ENCODE assay signal across 9 cellular contexts in genomic region chrX:13087322-13088154, GRCh38. TPM values are rescaled to one million over a fixed set of nuclear protein-coding genes. Genes with fewer than 3 reads are reported as not detected.
DNase-seq lines count a peak whose midpoint lies in the region; ATAC-seq and TF ChIP-seq lines count a peak whose summit lies in the region.
"Had no signal": no experiment of that assay in that cellular context is flagged by ENCODE, and none has a peak within 500 bp of the region (broad histone marks: within the 10 kb centered on the region; RNA-seq: fewer than 3 reads in every experiment).

No MANE protein-coding gene starts in this region.

- TF ChIP-seq EP300 in esophagus muscularis mucosa (IDR thresholded peaks at IDR 0.05): no peak

- H3K27ac ChIP-seq in esophagus muscularis mucosa (replicated peaks in 1 of 4): no peak overlapping the region

- no peaks in the 10 kb centered on the region for H3K9me3 ChIP-seq in esophagus muscularis mucosa

- H3K4me3 ChIP-seq in esophagus muscularis mucosa: no peak overlapping the region

- peak overlapping the region; percentile 82 for H3K4me3 Mint-ChIP-seq in activated naive CD8-positive, alpha-beta T cell treated with anti-CD3 and anti-CD28 coated beads for 36 hours

- no peak for TF ChIP-seq POLR2A in esophagus muscularis mucosa (IDR thresholded peaks at IDR 0.05; ENCODE audit: low read depth)

- ATAC-seq in GM18873 (IDR thresholded peaks at IDR 0.05; ENCODE audit: low FRiP score, unreplicated experiment) (peak; percentile 77), HG02981 (IDR thresholded peaks at IDR 0.05; ENCODE audit: unreplicated experiment) (peak; percentile 57)

- peaks cover 4% of the 10 kb centered on the region for H3K36me3 Mint-ChIP-seq in activated naive CD8-positive, alpha-beta T cell treated with anti-CD3 and anti-CD28 coated beads for 36 hours

- H3K4me1 ChIP-seq in esophagus muscularis mucosa: peaks cover 0 to 14% (median 1%) of the 10 kb centered on the region in 4 donors

- H3K27ac Mint-ChIP-seq in activated naive CD8-positive, alpha-beta T cell treated with anti-CD3 and anti-CD28 coated beads for 36 hours: peak overlapping the region; percentile 100

- no peaks in the 10 kb centered on the region for H3K27me3 ChIP-seq in esophagus muscularis mucosa

- H3K4me1 Mint-ChIP-seq in activated naive CD8-positive, alpha-beta T cell treated with anti-CD3 and anti-CD28 coated beads for 36 hours: peaks cover 63% of the 10 kb centered on the region

- TF ChIP-seq CTCF in esophagus muscularis mucosa (IDR thresholded peaks at IDR 0.05): no peak

- WGBS in esophagus muscularis mucosa: 70% methylated on average over 9 of the region's 9 CpGs

- H3K36me3 ChIP-seq in esophagus muscularis mucosa: no peaks in the 10 kb centered on the region

- H3K9me3 Mint-ChIP-seq in activated naive CD8-positive, alpha-beta T cell treated with anti-CD3 and anti-CD28 coated beads for 36 hours: no peaks in the 10 kb centered on the region

- intact Hi-C loops in esophagus muscularis mucosa (cut with DNase I) (no loop called here), posterior vena cava (cut with DNase I) (no loop called here)

- no peaks in the 10 kb centered on the region for H3K27me3 Mint-ChIP-seq in activated naive CD8-positive, alpha-beta T cell treated with anti-CD3 and anti-CD28 coated beads for 36 hours

- DNase-seq in RPMI7951 (ENCODE audit: low read depth) (peak; percentile 85), pulmonary artery endothelial cell (ENCODE audit: low read depth, low spot score) (peak; percentile 32), esophagus muscularis mucosa (ENCODE audit: extremely low spot score) (no peak), NCI-H748 (lab: John Stamatoyannopoulos, UW; ENCODE audit: unreplicated experiment) (no peak), posterior vena cava (ENCODE audit: low spot score) (no peak)
- DNase-seq in activated naive CD8-positive, alpha-beta T cell treated with anti-CD3 and anti-CD28 coated beads for 36 hours: peak; percentile 62

RNA-seq across cellular contexts. Expression of gene FAM9C, which starts 43.1 kb away (rescaled TPM):
- total RNA-seq in RPMI7951 (2014; rRNA removed; shearing (Covaris generic)): under 0.01 TPM in 1 of 2 replicates, not detected in the other
- total RNA-seq in activated naive CD8-positive, alpha-beta T cell treated with anti-CD3 and anti-CD28 coated beads for 36 hours: not detected
- total RNA-seq in pulmonary artery endothelial cell: not detected in 2 replicates
- not detected for total RNA-seq in esophagus muscularis mucosa
- total RNA-seq in posterior vena cava: under 1 TPM in 1 of 2 donors, not detected in 1; 0.19 TPM
- total RNA-seq: activated CD8-positive, alpha-beta memory T cell treated with anti-CD3 and anti-CD28 coated beads for 36 hours had no signal

Comparison
In these comparisons a context has a peak if more than half of its experiments do, and no peak if none do; other contexts are left out.
1. DNase-seq: peak in RPMI7951 (single experiment), activated naive CD8-positive, alpha-beta T cell treated with anti-CD3 and anti-CD28 coated beads for 36 hours (single experiment) and pulmonary artery endothelial cell (single experiment); none in esophagus muscularis mucosa (single experiment), NCI-H748 (single experiment) and posterior vena cava (single experiment).